Comparison of ENCODE assay signal across 8 cellular contexts in the genomic region with DNA sequence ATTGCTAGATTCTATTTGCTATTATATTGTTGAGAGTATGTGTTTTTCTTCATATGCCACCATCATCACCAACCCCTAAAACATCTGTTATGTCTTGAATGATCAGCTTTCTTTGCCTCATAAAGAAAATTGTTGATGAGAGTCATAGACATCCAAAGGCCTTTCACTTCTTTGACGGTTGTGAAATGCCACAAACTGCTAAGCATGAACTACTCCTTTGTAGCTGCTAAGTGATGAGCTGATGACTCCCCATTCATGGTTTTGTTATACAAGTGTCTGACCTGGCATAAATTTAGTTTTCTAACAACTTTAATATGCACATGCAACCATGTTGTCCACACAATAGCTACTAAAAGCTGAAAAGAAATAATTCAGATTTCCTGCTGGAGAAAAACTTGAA. TPM values are rescaled to one million over a fixed set of nuclear protein-coding genes. Genes with fewer than 3 reads are reported as not detected.
DNase-seq lines count a peak whose midpoint lies in the region; ATAC-seq and TF ChIP-seq lines count a peak whose summit lies in the region.

No MANE protein-coding gene starts in this region.

- peak overlapping the region; percentile 89 for H3K4me2 ChIP-seq in GM23248 (ENCODE audit: unreplicated experiment)
- peak overlapping the region; percentile 76 for H3K4me2 ChIP-seq in skeletal muscle satellite cell (ENCODE audit: low read length)

- no peak for ATAC-seq in HG02610 (IDR thresholded peaks at IDR 0.05; ENCODE audit: unreplicated experiment)

- H3K9me3 ChIP-seq in GM23248 (ENCODE audit: low read depth) (no peaks in the 10 kb centered on the region), SJSA1 (replicated peaks) (no peaks in the 10 kb centered on the region), skeletal muscle satellite cell (replicated peaks; ENCODE audit: low read length) (no peaks in the 10 kb centered on the region), HAP-1 (no peaks in the 10 kb centered on the region)

- H4K20me1 ChIP-seq in GM23248 (ENCODE audit: insufficient read depth) = no peaks in the 10 kb centered on the region

- H3K4me3 ChIP-seq in GM23248 (peak overlapping the region; percentile 99), SJSA1 (peak overlapping the region; percentile 63), fibroblast of pulmonary artery (replicated peaks; ENCODE audit: low read depth, low read length) (peak overlapping the region; percentile 97), skeletal muscle satellite cell (ENCODE audit: low read length) (peak overlapping the region; percentile 55), HAP-1 (no peak overlapping the region; the same call in 1 of the 2 replicates)

- no peaks in the 10 kb centered on the region for H3K27me3 ChIP-seq in GM23248 (replicated peaks; ENCODE audit: insufficient read depth)
- H3K27me3 ChIP-seq in SJSA1 (replicated peaks) = no peaks in the 10 kb centered on the region
- peaks cover 8% of the 10 kb centered on the region for H3K27me3 ChIP-seq in skeletal muscle satellite cell (ENCODE audit: control insufficient read depth, insufficient read depth, low read length)
- H3K27me3 ChIP-seq in HAP-1 (ENCODE audit: low read depth) = peaks cover 3% of the 10 kb centered on the region; the same call in 1 of the 2 replicates

- H3K36me3 ChIP-seq in GM23248 (ENCODE audit: low read depth) = peaks cover 16% of the 10 kb centered on the region
- H3K36me3 ChIP-seq in SJSA1 = peaks cover 27% of the 10 kb centered on the region
- peaks cover 16% of the 10 kb centered on the region for H3K36me3 ChIP-seq in skeletal muscle satellite cell (ENCODE audit: insufficient read depth, low read length)
- peaks cover 13% of the 10 kb centered on the region; the same call in 1 of the 2 replicates for H3K36me3 ChIP-seq in HAP-1 (replicated peaks)

- H3K4me1 ChIP-seq in GM23248 (ENCODE audit: insufficient read depth) = peaks cover 6% of the 10 kb centered on the region; the same call in 1 of the 2 replicates
- H3K4me1 ChIP-seq in SJSA1 (replicated peaks) = peaks cover 6% of the 10 kb centered on the region
- peaks cover 11% of the 10 kb centered on the region for H3K4me1 ChIP-seq in skeletal muscle satellite cell (ENCODE audit: control insufficient read depth, insufficient read depth, low read length)
- peaks cover 4% of the 10 kb centered on the region for H3K4me1 ChIP-seq in HAP-1

- H2AFZ ChIP-seq in GM23248 = peak overlapping the region; percentile 96

- peak overlapping the region; percentile 51; the same call in 1 of the 2 replicates for H3K9ac ChIP-seq in GM23248
- H3K9ac ChIP-seq in skeletal muscle satellite cell (ENCODE audit: low read depth, low read length) = peak overlapping the region; percentile 13

- TF ChIP-seq CTCF in fibroblast of pulmonary artery (IDR thresholded peaks at IDR 0.05; ENCODE audit: low read length, missing control alignments) = no peak

- H3K79me2 ChIP-seq in GM23248 (ENCODE audit: insufficient read depth) = peaks cover 39% of the 10 kb centered on the region

- H3K9me2 ChIP-seq in GM23248 (ENCODE audit: insufficient read depth) = no peaks in the 10 kb centered on the region

- peaks cover 3% of the 10 kb centered on the region; the same call in 1 of the 2 replicates for H3F3A ChIP-seq in GM23248 (ENCODE audit: insufficient read depth)

- WGBS in GM23248 (ENCODE audit: low coverage in 1 of 2, low lambda C conversion rate in 2 of 2, missing lambda C conversion rate in 2 of 2), 2 experiments = 0% methylated on average over 1 of the region's 1 CpG

- in situ Hi-C loops in GM23248 (cut with MboI) = no loop called here
- in situ Hi-C loops in HAP-1 (cut with MboI; ENCODE audit: low sequenced_read_pairs) = no loop called here

- DNase-seq in GM23248 (peak; percentile 50), SJSA1 (ENCODE audit: low read depth in 1 of 2, low spot score in 2 of 2) (peak in 1 of 2 experiments; percentile 10), fibroblast of pulmonary artery (ENCODE audit: low read depth) (no peak), kidney tubule cell (ENCODE audit: low spot score) (no peak), SK-N-DZ (ENCODE audit: low spot score) (no peak), HAP-1 (ENCODE audit: low spot score in 2 of 2) (no peak)

- H3K27ac ChIP-seq in GM23248 (no peak overlapping the region), SJSA1 (no peak overlapping the region)

RNA-seq across cellular contexts. Expression of a gene that starts 0.7 kb away (rescaled TPM):
- total RNA-seq in GM23248 (2014; rRNA removed; shearing (Covaris generic)) = 35.7 and 39.3 TPM in 2 replicates
- 15.1 and 16.9 TPM in 2 replicates for polyA plus RNA-seq in GM23248 (2016; fragmentation: Nextera tagmentation; extraction: Ambion mirVana)
- total RNA-seq in SJSA1 (2014; rRNA removed; shearing (Covaris generic)) = 23.9 and 32.2 TPM in 2 replicates
- 25.3 and 27.7 TPM in 2 replicates for total RNA-seq in skeletal muscle satellite cell (2012; rRNA removed)
- 15.0 and 18.5 TPM in 2 replicates for polyA plus RNA-seq in SK-N-DZ (2014; cell fraction: cytosol; rRNA removed)
- 86.9 and 100 TPM in 2 replicates for polyA plus RNA-seq in SK-N-DZ (2014; cell fraction: nucleus; rRNA removed)

RNA-seq across cellular contexts. Expression of a gene that starts 8.4 kb away (rescaled TPM):
- not detected in 2 replicates for total RNA-seq in GM23248 (2014; rRNA removed; shearing (Covaris generic))
- not detected in 2 replicates for polyA plus RNA-seq in GM23248 (2016; fragmentation: Nextera tagmentation; extraction: Ambion mirVana)
- 0.05 and 0.72 TPM in 2 replicates for total RNA-seq in SJSA1 (2014; rRNA removed; shearing (Covaris generic))
- under 0.01 TPM in 1 of 2 replicates, not detected in the other for total RNA-seq in skeletal muscle satellite cell (2012; rRNA removed)
- not detected in 2 replicates for polyA plus RNA-seq in SK-N-DZ (2014; cell fraction: cytosol; rRNA removed)
- 0.26 TPM in 1 of 2 replicates, not detected in the other for polyA plus RNA-seq in SK-N-DZ (2014; cell fraction: nucleus; rRNA removed)

RNA-seq across cellular contexts. Expression of a gene that starts 55.7 kb away (rescaled TPM):
- not detected in 2 replicates for total RNA-seq in GM23248 (2014; rRNA removed; shearing (Covaris generic))
- polyA plus RNA-seq in GM23248 (2016; fragmentation: Nextera tagmentation; extraction: Ambion mirVana) = not detected in 2 replicates
- not detected in 2 replicates for total RNA-seq in SJSA1 (2014; rRNA removed; shearing (Covaris generic))
- total RNA-seq in skeletal muscle satellite cell (2012; rRNA removed) = not detected in 2 replicates
- polyA plus RNA-seq in SK-N-DZ (2014; cell fraction: cytosol; rRNA removed) = not detected in 2 replicates
- not detected in 2 replicates for polyA plus RNA-seq in SK-N-DZ (2014; cell fraction: nucleus; rRNA removed)
